In genomic region chr11:34916014-34916809, GRCh38 we compare ENCODE assay signal across 8 cellular contexts. TPM values are rescaled to one million over a fixed set of nuclear protein-coding genes. Genes with fewer than 3 reads are reported as not detected.
A peak's percentile ranks its signal among the peaks of the same experiment; 100 is the strongest.
DNase-seq lines count a peak whose midpoint lies in the region; ATAC-seq, FAIRE-seq and TF ChIP-seq lines count a peak whose summit lies in the region.

Gene APIP (minus strand): TSS chr11:34916379. CDS start chr11:34916284, 95 bp downstream.
Gene PDHX (plus strand): TSS chr11:34916618. CDS start chr11:34916656, 38 bp downstream.

- H3K36me3 ChIP-seq in bronchial epithelial cell (ENCODE audit: control insufficient read depth, insufficient read depth, low read length) (no peaks in the 10 kb centered on the region), small intestine (ENCODE audit: control insufficient read depth in 2 of 2, insufficient read depth in 2 of 2, low read length in 2 of 2) (peaks cover 0 to 1% of the 10 kb centered on the region in 2 donors)

- H3K4me3 ChIP-seq in AG09309 (ENCODE audit: control insufficient read depth, low read depth, low read length) (peak within 1 kb of the TSS; percentile 77), bronchial epithelial cell (ENCODE audit: low read depth, low read length) (peak within 1 kb of the TSS; percentile 91), small intestine (ENCODE audit: low read depth in 1 of 2, low read length in 2 of 2) (peak within 1 kb of the TSS; percentile 71 to 93)

- CTCF ChIA-PET in WTC11 (lab: Charles Lee), result interaction anchor here (1.5 kb wide), 1 partner anchor 330 kb away, joined by 6 read pairs; no protein-coding TSS in a partner anchor

- TF ChIP-seq CTCF in AG09309 (IDR thresholded peaks at IDR 0.05; ENCODE audit: control insufficient read depth, insufficient read depth, low read depth, low read length, missing control alignments) (no peak), WTC11 (IDR thresholded peaks at IDR 0.05) (no peak), bronchial epithelial cell (IDR thresholded peaks at IDR 0.05; ENCODE audit: insufficient read depth, low read length, severe bottlenecking) (no peak)

- H3K36me3 Mint-ChIP-seq in WTC11, result peaks cover 19% of the 10 kb centered on the region

- H3K9me3 ChIP-seq in small intestine (ENCODE audit: control insufficient read depth, low read depth), result no peaks in the 10 kb centered on the region

- H3K27me3 ChIP-seq in bronchial epithelial cell (ENCODE audit: control insufficient read depth, insufficient read depth, low read length) (no peaks in the 10 kb centered on the region), small intestine (ENCODE audit: control insufficient read depth in 2 of 2, insufficient read depth in 2 of 2, low read length in 2 of 2) (no peaks in the 10 kb centered on the region)

- POLR2A ChIA-PET in WTC11 (lab: Charles Lee), result interaction anchor here (0.6 kb wide), 1 partner anchor 173 kb away, joined by 4 read pairs; no protein-coding TSS in a partner anchor

- no peak for FAIRE-seq in bronchial epithelial cell (lab: Jason Lieb, UNC)
- FAIRE-seq in small intestine (lab: Jason Lieb, UNC), result no peak

- H3K27ac Mint-ChIP-seq in WTC11, result peak within 1 kb of the TSS; percentile 99

- 0 to 1% (median 1%) methylated on average over 61 to 76 of the region's 76 CpGs for WGBS in small intestine, 3 donors

- peaks cover 19% of the 10 kb centered on the region for H3K4me1 Mint-ChIP-seq in WTC11

- H3K4me1 ChIP-seq in small intestine (ENCODE audit: control insufficient read depth in 2 of 2, insufficient read depth in 1 of 2, low read depth in 1 of 2, low read length in 1 of 2), result peaks cover 1 to 2% of the 10 kb centered on the region in 2 donors

- H3K9me3 Mint-ChIP-seq in WTC11, result peaks cover 10% of the 10 kb centered on the region

- peak within 1 kb of the TSS; percentile 98 for H3K4me3 Mint-ChIP-seq in WTC11

- DNase-seq in AG09309 (ENCODE audit: low read depth) (peak; percentile 91), NCI-H226 (peak; percentile 95), WTC11 (ENCODE audit: low spot score) (peak; percentile 100), bronchial epithelial cell (ENCODE audit: low read depth) (peak; percentile 95), iPS-NIHi11 (ENCODE audit: low spot score) (peak; percentile 98), small intestine (peak; percentile 99)

- ATAC-seq in GM19023 (IDR thresholded peaks at IDR 0.05; ENCODE audit: unreplicated experiment) (peak; percentile 94), HG03196 (IDR thresholded peaks at IDR 0.05; ENCODE audit: unreplicated experiment) (peak; percentile 95), WTC11 (peak; percentile 90)

- no peaks in the 10 kb centered on the region for H3K27me3 Mint-ChIP-seq in WTC11 (ENCODE audit: low read depth)

- H3K27ac ChIP-seq in small intestine (ENCODE audit: low read depth in 1 of 2, low read length in 1 of 2), result peak within 1 kb of the TSS; percentile 87 to 96

TF ChIP-seq in WTC11, 78 proteins besides CTCF, POLR2A, EP300 and RAD21 (continues in another document):
- TF ChIP-seq NFE2L1 (CRISPR knock-in tag; IDR thresholded peaks at IDR 0.05), result no peak
- TF ChIP-seq TEAD4 (CRISPR knock-in tag; IDR thresholded peaks at IDR 0.05), result no peak
- TF ChIP-seq, protein P1, sequence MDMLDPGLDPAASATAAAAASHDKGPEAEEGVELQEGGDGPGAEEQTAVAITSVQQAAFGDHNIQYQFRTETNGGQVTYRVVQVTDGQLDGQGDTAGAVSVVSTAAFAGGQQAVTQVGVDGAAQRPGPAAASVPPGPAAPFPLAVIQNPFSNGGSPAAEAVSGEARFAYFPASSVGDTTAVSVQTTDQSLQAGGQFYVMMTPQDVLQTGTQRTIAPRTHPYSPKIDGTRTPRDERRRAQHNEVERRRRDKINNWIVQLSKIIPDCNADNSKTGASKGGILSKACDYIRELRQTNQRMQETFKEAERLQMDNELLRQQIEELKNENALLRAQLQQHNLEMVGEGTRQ (CRISPR knock-in tag; IDR thresholded peaks at IDR 0.05), result peak; percentile 24; the same call in 1 of the 2 replicates
- TF ChIP-seq JAZF1 (CRISPR knock-in tag; IDR thresholded peaks at IDR 0.05), result no peak; the same call in 1 of the 2 replicates
- peak; percentile 46; the same call in 1 of the 2 replicates for TF ChIP-seq AR (CRISPR knock-in tag; IDR thresholded peaks at IDR 0.05)
- TF ChIP-seq, protein P2, sequence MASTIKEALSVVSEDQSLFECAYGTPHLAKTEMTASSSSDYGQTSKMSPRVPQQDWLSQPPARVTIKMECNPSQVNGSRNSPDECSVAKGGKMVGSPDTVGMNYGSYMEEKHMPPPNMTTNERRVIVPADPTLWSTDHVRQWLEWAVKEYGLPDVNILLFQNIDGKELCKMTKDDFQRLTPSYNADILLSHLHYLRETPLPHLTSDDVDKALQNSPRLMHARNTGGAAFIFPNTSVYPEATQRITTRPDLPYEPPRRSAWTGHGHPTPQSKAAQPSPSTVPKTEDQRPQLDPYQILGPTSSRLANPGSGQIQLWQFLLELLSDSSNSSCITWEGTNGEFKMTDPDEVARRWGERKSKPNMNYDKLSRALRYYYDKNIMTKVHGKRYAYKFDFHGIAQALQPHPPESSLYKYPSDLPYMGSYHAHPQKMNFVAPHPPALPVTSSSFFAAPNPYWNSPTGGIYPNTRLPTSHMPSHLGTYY (CRISPR knock-in tag; IDR thresholded peaks at IDR 0.05), result no peak
- TF ChIP-seq ZNF423 (CRISPR knock-in tag; IDR thresholded peaks at IDR 0.05), result no peak
- peak; percentile 32; the same call in 1 of the 2 replicates for TF ChIP-seq GABPB1 (CRISPR knock-in tag; IDR thresholded peaks at IDR 0.05)
- TF ChIP-seq, protein P3, sequence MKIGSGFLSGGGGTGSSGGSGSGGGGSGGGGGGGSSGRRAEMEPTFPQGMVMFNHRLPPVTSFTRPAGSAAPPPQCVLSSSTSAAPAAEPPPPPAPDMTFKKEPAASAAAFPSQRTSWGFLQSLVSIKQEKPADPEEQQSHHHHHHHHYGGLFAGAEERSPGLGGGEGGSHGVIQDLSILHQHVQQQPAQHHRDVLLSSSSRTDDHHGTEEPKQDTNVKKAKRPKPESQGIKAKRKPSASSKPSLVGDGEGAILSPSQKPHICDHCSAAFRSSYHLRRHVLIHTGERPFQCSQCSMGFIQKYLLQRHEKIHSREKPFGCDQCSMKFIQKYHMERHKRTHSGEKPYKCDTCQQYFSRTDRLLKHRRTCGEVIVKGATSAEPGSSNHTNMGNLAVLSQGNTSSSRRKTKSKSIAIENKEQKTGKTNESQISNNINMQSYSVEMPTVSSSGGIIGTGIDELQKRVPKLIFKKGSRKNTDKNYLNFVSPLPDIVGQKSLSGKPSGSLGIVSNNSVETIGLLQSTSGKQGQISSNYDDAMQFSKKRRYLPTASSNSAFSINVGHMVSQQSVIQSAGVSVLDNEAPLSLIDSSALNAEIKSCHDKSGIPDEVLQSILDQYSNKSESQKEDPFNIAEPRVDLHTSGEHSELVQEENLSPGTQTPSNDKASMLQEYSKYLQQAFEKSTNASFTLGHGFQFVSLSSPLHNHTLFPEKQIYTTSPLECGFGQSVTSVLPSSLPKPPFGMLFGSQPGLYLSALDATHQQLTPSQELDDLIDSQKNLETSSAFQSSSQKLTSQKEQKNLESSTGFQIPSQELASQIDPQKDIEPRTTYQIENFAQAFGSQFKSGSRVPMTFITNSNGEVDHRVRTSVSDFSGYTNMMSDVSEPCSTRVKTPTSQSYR (CRISPR knock-in tag; IDR thresholded peaks at IDR 0.05), result no peak
- peak; percentile 25; the same call in 1 of the 2 replicates for TF ChIP-seq FOXK1 (CRISPR knock-in tag; IDR thresholded peaks at IDR 0.05)
- TF ChIP-seq, protein P4, sequence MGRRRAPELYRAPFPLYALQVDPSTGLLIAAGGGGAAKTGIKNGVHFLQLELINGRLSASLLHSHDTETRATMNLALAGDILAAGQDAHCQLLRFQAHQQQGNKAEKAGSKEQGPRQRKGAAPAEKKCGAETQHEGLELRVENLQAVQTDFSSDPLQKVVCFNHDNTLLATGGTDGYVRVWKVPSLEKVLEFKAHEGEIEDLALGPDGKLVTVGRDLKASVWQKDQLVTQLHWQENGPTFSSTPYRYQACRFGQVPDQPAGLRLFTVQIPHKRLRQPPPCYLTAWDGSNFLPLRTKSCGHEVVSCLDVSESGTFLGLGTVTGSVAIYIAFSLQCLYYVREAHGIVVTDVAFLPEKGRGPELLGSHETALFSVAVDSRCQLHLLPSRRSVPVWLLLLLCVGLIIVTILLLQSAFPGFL (CRISPR knock-in tag; IDR thresholded peaks at IDR 0.05; ENCODE audit: borderline replicate concordance), result no peak
- 0 out of 2 replicates have a peak, but pooled peaks have one; percentile 22 for TF ChIP-seq JUN (CRISPR knock-in tag; IDR thresholded peaks at IDR 0.05)
- TF ChIP-seq TEAD1 (CRISPR knock-in tag; IDR thresholded peaks at IDR 0.05), result peak; percentile 11; the same call in 1 of the 2 replicates
- 0 out of 2 replicates have a peak, but pooled peaks have one; percentile 43 for TF ChIP-seq KAT7 (CRISPR knock-in tag; IDR thresholded peaks at IDR 0.05; ENCODE audit: borderline replicate concordance)

RNA-seq across cellular contexts. Expression of gene APIP, which starts in this region (rescaled TPM):
- total RNA-seq in WTC11 (2021), result 24.3 to 26.9 TPM (median 25.9 TPM) in 3 replicates
- total RNA-seq in bronchial epithelial cell, result 19.0 and 27.8 TPM in 2 replicates
- 10 to 100 TPM; 25.4 to 36.2 (median 34.7) TPM for polyA plus RNA-seq in small intestine

RNA-seq across cellular contexts. Expression of gene PDHX, which starts in this region (rescaled TPM):
- total RNA-seq in WTC11 (2021) (39.1 to 43.4 TPM (median 40.9 TPM) in 3 replicates), bronchial epithelial cell (26.6 and 28.9 TPM in 2 replicates)
- 10 to 100 TPM; 15.7 to 29.0 (median 26.8) TPM for polyA plus RNA-seq in small intestine

Comparison
In these comparisons a context has a peak if more than half of its experiments do, and no peak if none do; other contexts are left out.
1. Peak in every context shown above with its lines: DNase-seq, ATAC-seq, H3K4me3 ChIP-seq and H3K27ac ChIP-seq.